9 cellular contexts compared by ENCODE assay signal in the genomic region with DNA sequence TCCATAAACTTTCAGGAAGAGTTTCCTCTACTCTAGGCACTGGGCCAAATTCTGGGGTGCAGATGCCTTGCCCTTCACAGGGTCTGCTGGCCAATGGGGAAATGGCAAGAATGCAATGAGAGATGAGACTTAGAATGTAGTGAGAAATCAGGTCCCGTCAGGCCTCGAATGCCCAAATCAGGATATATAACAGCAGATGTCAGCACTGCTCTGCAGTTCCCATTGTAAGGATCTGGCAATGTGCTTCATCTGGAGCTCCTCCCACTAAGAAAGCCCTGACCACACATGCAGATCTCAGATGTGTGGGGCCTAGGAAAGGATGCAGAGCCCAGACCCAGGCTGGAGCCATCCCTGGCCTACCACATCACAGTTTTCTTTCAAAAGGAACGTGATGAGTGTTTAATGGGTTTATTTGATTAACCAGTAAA. TPM values are rescaled to one million over a fixed set of nuclear protein-coding genes. Genes with fewer than 3 reads are reported as not detected.
DNase-seq lines count a peak whose midpoint lies in the region; ATAC-seq and TF ChIP-seq lines count a peak whose summit lies in the region.
"Had no signal": no experiment of that assay in that cellular context is flagged by ENCODE, and none has a peak within 500 bp of the region (broad histone marks: within the 10 kb centered on the region; RNA-seq: fewer than 3 reads in every experiment).

No MANE protein-coding gene starts in this region.

- peaks cover 14% of the 10 kb centered on the region for H3K4me1 ChIP-seq in A673 (ENCODE audit: insufficient read depth, low read length, poor library complexity, severe bottlenecking)

- CTCF ChIA-PET in A673 (lab: Charles Lee), result no interaction called here

- POLR2A ChIA-PET in A673 (lab: Charles Lee; ENCODE audit: low non-redundant PET), result no interaction called here

- no peaks in the 10 kb centered on the region for H3K36me3 ChIP-seq in A673 (ENCODE audit: insufficient read depth, low read length, poor library complexity, severe bottlenecking)

- peak; percentile 48 for TF ChIP-seq CTCF in A673 (conservative IDR thresholded peaks at IDR 0.05; ENCODE audit: low read depth, low read length)
- peak; percentile 38 for TF ChIP-seq CTCF in cardiac fibroblast (IDR thresholded peaks at IDR 0.05; ENCODE audit: low read depth, low read length)

- H3K27me3 ChIP-seq in A673 (replicated peaks; ENCODE audit: insufficient read depth, low read depth, low read length, poor library complexity), result no peaks in the 10 kb centered on the region

- H3K27ac ChIP-seq in A673 (ENCODE audit: low read depth, low read length, poor library complexity, severe bottlenecking), result no peak overlapping the region

- peak; percentile 62 for DNase-seq in A673 (ENCODE audit: low spot score)
- DNase-seq in LHCN-M2 (ENCODE audit: low read depth), result peak; percentile 91
- peak; percentile 92 to 95 for DNase-seq in cardiac fibroblast (ENCODE audit: low read depth in 2 of 2)
- DNase-seq in left kidney (ENCODE audit: low read depth, low spot score), result peak; percentile 80
- DNase-seq in ureter (ENCODE audit: low spot score), result peak; percentile 66
- DNase-seq in HuH-7.5 (ENCODE audit: low spot score), result no peak
- DNase-seq in NCI-H2196 treated with DMSO at 0.1 percent for 48 hours (lab: John Stamatoyannopoulos, UW; ENCODE audit: unreplicated experiment), result no peak

- intact Hi-C loops in A673 (cut with micrococcal nuclease; ENCODE audit: unreplicated experiment), result no loop called here

- H3K4me3 ChIP-seq in A673 (ENCODE audit: low read depth, low read length, poor library complexity, severe bottlenecking) (no peak overlapping the region), cardiac fibroblast (replicated peaks in 1 of 2; ENCODE audit: low read depth in 2 of 2, low read length in 2 of 2) (no peak overlapping the region)

- no TSS peak for BruUV-seq in A673 (replicated peaks; lab: Mats Ljungman, UMichigan)

- H3K9me3 ChIP-seq in A673 (ENCODE audit: low read depth, low read length, poor library complexity, severe bottlenecking), result no peaks in the 10 kb centered on the region

- no peak for ATAC-seq in GM18868 (IDR thresholded peaks at IDR 0.05; ENCODE audit: unreplicated experiment)

RNA-seq across cellular contexts. Expression of a gene that starts 13.9 kb away (rescaled TPM):
- total RNA-seq in A673 (2021) (8.2 and 11.6 TPM in 2 replicates), LHCN-M2 (2014; rRNA removed) (6.8 and 7.2 TPM in 2 replicates), ureter (23.6 TPM)
- polyA plus RNA-seq in LHCN-M2 (2012), result 5.6 TPM

RNA-seq across cellular contexts. Expression of a gene that starts 16.0 kb away (rescaled TPM):
- 36.2 and 48.3 TPM in 2 replicates for total RNA-seq in A673 (2021)
- 349 and 405 TPM in 2 replicates for total RNA-seq in LHCN-M2 (2014; rRNA removed)
- polyA plus RNA-seq in LHCN-M2 (2012), result 607 TPM
- 121 TPM for total RNA-seq in ureter
- total RNA-seq: T-helper 2 cell treated with Interferon-gamma antibody and Interleukin-4, amounts not matched to agents 100 ng/mL and 5 ng/mL, for 36 hours had no signal

Comparison
In these comparisons a context has a peak if more than half of its experiments do, and no peak if none do; other contexts are left out.
1. DNase-seq: peak in A673 (single experiment), LHCN-M2 (single experiment), cardiac fibroblast (2 of 2), left kidney (single experiment) and ureter (single experiment); none in HuH-7.5 (single experiment) and NCI-H2196 treated with DMSO at 0.1 percent for 48 hours (single experiment).